8 cellular contexts compared by ENCODE assay signal in the genomic region with DNA sequence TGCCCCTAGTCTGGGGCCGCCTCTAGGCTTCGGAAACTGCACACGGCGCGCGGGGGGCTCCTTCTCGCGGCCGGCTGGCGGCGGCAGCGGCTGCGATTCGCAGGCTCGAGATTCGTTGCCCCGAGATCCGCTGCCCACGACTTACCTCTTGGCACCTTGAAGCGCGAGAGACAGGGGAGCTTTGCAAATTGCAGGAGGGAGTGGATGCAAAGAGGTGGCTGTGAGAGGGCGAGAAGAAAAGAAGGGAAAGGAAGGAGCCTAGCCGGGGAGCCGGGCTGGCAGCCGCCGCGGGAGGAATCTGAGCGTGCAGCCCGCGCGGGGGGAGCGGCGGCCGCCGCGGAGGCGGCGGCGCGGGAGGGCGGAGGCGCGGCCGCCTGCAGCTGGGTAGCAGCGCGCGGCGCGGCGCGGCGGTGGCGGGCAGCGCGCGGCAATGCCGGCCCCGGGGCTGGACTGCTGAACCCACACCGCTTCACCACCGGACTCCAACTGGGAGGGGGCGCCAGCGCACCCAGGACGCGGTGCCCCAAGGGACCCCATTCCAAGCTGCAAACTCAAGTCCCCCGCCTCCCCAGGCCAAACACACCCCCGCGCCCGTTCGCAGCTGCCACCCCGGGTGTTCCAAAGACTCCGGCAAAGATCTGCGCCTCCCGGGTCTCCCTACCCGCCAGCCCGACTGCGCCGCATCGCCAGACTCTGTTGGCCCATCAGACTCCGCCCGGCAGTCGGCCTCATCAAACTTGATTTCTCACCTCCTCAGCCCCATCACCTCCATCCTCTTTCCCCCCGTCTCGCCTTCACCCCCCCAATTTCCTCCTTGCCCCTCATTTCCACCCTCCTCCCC. TPM values are rescaled to one million over a fixed set of nuclear protein-coding genes. Genes with fewer than 3 reads are reported as not detected.
DNase-seq lines count a peak whose midpoint lies in the region; ATAC-seq, FAIRE-seq and TF ChIP-seq lines count a peak whose summit lies in the region.

No MANE protein-coding gene starts in this region.

- peak overlapping the region; percentile 88 for H3K9ac ChIP-seq in adipocyte (ENCODE audit: low read length)

- peak; percentile 53 for DNase-seq in CD1c-positive myeloid dendritic cell (ENCODE audit: extremely low spot score)
- peak; percentile 75 for DNase-seq in HT-29 (ENCODE audit: low spot score)
- peak; percentile 82 for DNase-seq in adipocyte (ENCODE audit: low read depth)
- DNase-seq in heart right ventricle, result peak; percentile 46 to 57
- DNase-seq in pancreas, result peak; percentile 18 to 86 (median 43)
- peak; percentile 78 to 83 for DNase-seq in aorta
- no peak for DNase-seq in NCI-H1694 (lab: John Stamatoyannopoulos, UW)

- H3K27me3 ChIP-seq in adipocyte (replicated peaks; ENCODE audit: control insufficient read depth, insufficient read depth, low read length) (no peaks in the 10 kb centered on the region), heart right ventricle (peaks cover 0 to 81% (median 54%) of the 10 kb centered on the region in 7 donors), pancreas (peaks cover 0 to 42% (median 9%) of the 10 kb centered on the region in 4 donors), aorta (ENCODE audit: control insufficient read depth in 1 of 2, insufficient read depth in 2 of 2, low read length in 1 of 2) (no peaks in the 10 kb centered on the region)

- H3K9me3 ChIP-seq in adipocyte (ENCODE audit: control insufficient read depth, low read length), result no peaks in the 10 kb centered on the region
- H3K9me3 ChIP-seq in heart right ventricle, result no peaks in the 10 kb centered on the region
- no peaks in the 10 kb centered on the region for H3K9me3 ChIP-seq in pancreas
- no peaks in the 10 kb centered on the region for H3K9me3 ChIP-seq in aorta (ENCODE audit: control insufficient read depth, low read length)

- intact Hi-C loops in heart right ventricle (cut with DNase I), result loop anchor here in 9 of 10 donors (2.0 to 10.0 kb wide), 6 partner anchors 123 to 770 kb away; no protein-coding TSS in a partner anchor
- intact Hi-C loops in pancreas (cut with DNase I), result loop anchor here in 1 of 3 donors (10.0 kb wide), 1 partner anchor 293 kb away; no protein-coding TSS in a partner anchor
- intact Hi-C loops in aorta (cut with DNase I), result no loop called here

- no peaks in the 10 kb centered on the region for H3K36me3 ChIP-seq in adipocyte (ENCODE audit: control insufficient read depth, insufficient read depth, low read length, severe bottlenecking)
- H3K36me3 ChIP-seq in heart right ventricle, result no peaks in the 10 kb centered on the region
- H3K36me3 ChIP-seq in pancreas, result no peaks in the 10 kb centered on the region
- no peaks in the 10 kb centered on the region for H3K36me3 ChIP-seq in aorta (ENCODE audit: control insufficient read depth in 1 of 2, insufficient read depth in 2 of 2, low read length in 1 of 2)

- 1% methylated on average over 75 to 83 of the region's 83 CpGs for WGBS in heart right ventricle, 2 donors
- 1% methylated on average over 58 to 83 of the region's 83 CpGs for WGBS in pancreas, 2 donors
- 0 to 1% methylated on average over 37 to 83 of the region's 83 CpGs for WGBS in aorta, 2 donors

- H3K4me3 ChIP-seq in adipocyte (ENCODE audit: low read length) (peak overlapping the region; percentile 96), heart right ventricle (peak overlapping the region; percentile 52 to 75 (median 63)), pancreas (peak overlapping the region; percentile 27 to 60 (median 44)), aorta (ENCODE audit: low read length in 2 of 2) (peak overlapping the region; percentile 23 to 48)

- TF ChIP-seq CTCF in heart right ventricle (IDR thresholded peaks at IDR 0.05), result peak in 3 of 9 donors; percentile 44 to 49 (median 47)
- no peak for TF ChIP-seq CTCF in pancreas (IDR thresholded peaks at IDR 0.05)

- peaks cover 33% of the 10 kb centered on the region for H3K4me1 ChIP-seq in adipocyte (ENCODE audit: control insufficient read depth, insufficient read depth, low read length)
- peaks cover 7 to 55% (median 34%) of the 10 kb centered on the region in 9 donors for H3K4me1 ChIP-seq in heart right ventricle
- H3K4me1 ChIP-seq in pancreas, result peaks cover 0 to 19% (median 6%) of the 10 kb centered on the region in 3 donors
- H3K4me1 ChIP-seq in aorta (ENCODE audit: control insufficient read depth in 1 of 2, insufficient read depth in 2 of 2, low read length in 2 of 2), result no peaks in the 10 kb centered on the region

- peak overlapping the region in 6 of 10 donors; percentile 39 to 86 (median 60) for H3K27ac ChIP-seq in heart right ventricle
- H3K27ac ChIP-seq in pancreas, result peak overlapping the region in 2 of 4 donors; percentile 35 to 67
- H3K27ac ChIP-seq in aorta (ENCODE audit: low read depth in 1 of 2, low read length in 2 of 2), result no peak overlapping the region

- no peak for FAIRE-seq in pancreas (lab: Jason Lieb, UNC)

- ATAC-seq in SK-N-SH treated with all-trans-retinoic acid at 6 μM for 48 hours (peak; percentile 58), heart right ventricle (peak; percentile 40 to 80 (median 52)), pancreas (peak; percentile 61 to 78 (median 72)), aorta (ENCODE audit: low FRiP score) (peak; percentile 57)

TF ChIP-seq in SK-N-SH treated with all-trans-retinoic acid at 6 μM for 48 hours, 23 proteins besides CTCF, POLR2A, EP300 and RAD21:
- TF ChIP-seq ZFP30 (CRISPR knock-in tag; IDR thresholded peaks at IDR 0.05) (no peak), CSDC2 (CRISPR knock-in tag; IDR thresholded peaks at IDR 0.05) (no peak), GLIS3 (CRISPR knock-in tag; IDR thresholded peaks at IDR 0.05) (no peak), TOX (CRISPR knock-in tag; IDR thresholded peaks at IDR 0.05; ENCODE audit: borderline replicate concordance) (no peak)
TF ChIP-seq in SK-N-SH treated with all-trans-retinoic acid at 6 μM for 48 hours: peak in this region for 0.

RNA-seq across cellular contexts. Expression of gene SUPT3H, which starts 44.2 kb away (rescaled TPM):
- total RNA-seq in HT-29 (2014; rRNA removed; shearing (Covaris generic)), result 1.9 and 2.8 TPM in 2 replicates
- total RNA-seq in heart right ventricle (1 to 10 TPM; 2.1 to 6.2 (median 3.5) TPM), pancreas (1 to 10 TPM; 3.6 to 8.0 (median 5.3) TPM), aorta (1 to 10 TPM; 6.8 to 9.4 TPM)
- polyA plus RNA-seq in heart right ventricle (1 to 10 TPM; 2.8 to 6.1 TPM), pancreas (1 to 10 TPM; 3.8 to 5.5 TPM), aorta (1 to 10 TPM; 2.3 to 4.8 TPM)

Comparison
In these comparisons a context has a peak if more than half of its experiments do, and no peak if none do; other contexts are left out.
1. H3K4me3 ChIP-seq: peak in every context shown above with its lines; median percentile 96 in adipocyte; 63 in heart right ventricle; 44 in pancreas; 36 in aorta.
2. H3K27ac ChIP-seq: peak in heart right ventricle (6 of 10); none in aorta (0 of 2).
3. intact Hi-C loops: an anchor here in heart right ventricle (2.0 to 10.0 kb wide); none called in aorta.
4. Peak in every context shown above with its lines, with median percentiles within 50 percentile points of each other: ATAC-seq.